In the genomic region with DNA sequence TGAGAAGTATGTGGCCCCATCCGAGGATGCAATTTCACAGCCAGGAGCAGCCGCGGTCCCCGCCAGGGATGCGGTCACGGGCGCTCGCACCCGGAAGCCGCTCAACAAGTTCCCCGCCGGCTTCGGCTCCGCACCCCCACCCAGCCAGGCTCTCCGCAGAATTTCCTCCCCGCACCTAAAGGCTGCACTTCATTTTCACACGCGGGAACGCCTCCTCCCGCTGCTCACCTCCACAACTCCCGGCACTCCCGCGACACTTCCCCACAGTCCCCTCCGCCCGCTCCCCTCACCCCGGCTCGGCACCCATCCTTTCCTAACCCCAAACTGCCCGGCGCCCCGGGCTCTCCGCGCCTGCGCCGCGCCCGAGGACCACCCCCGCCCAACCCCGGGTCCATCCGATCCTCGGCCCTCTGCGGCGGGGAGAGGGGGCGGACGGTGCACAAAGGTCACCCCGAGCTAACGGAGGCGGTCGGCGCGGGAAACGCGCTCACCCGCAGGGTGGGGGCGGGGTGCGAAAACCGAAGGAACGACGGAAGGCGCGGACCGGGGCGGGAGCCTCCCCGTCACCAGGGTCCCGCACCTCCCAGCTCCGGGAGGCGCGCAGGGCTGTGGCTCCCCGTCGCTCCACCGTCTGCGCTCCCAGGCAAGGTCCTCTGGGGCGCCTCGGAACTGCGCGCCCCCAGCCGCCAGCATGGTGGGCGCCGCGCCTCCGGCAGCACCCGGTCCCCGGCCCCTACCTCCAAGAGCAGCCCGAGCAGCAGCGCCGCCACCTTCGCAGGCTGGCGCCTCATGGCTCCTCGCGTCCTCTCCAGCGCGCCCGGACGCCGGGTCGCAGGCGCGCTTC, we compare ENCODE assay signal across 1 cellular context.
TF ChIP-seq lines count a peak whose summit lies in the region.

No MANE protein-coding gene starts in this region.

TF ChIP-seq in HepG2, 621 proteins besides CTCF, POLR2A, EP300 and RAD21 (continued from another document and continues in another):
- TF ChIP-seq, protein P1, sequence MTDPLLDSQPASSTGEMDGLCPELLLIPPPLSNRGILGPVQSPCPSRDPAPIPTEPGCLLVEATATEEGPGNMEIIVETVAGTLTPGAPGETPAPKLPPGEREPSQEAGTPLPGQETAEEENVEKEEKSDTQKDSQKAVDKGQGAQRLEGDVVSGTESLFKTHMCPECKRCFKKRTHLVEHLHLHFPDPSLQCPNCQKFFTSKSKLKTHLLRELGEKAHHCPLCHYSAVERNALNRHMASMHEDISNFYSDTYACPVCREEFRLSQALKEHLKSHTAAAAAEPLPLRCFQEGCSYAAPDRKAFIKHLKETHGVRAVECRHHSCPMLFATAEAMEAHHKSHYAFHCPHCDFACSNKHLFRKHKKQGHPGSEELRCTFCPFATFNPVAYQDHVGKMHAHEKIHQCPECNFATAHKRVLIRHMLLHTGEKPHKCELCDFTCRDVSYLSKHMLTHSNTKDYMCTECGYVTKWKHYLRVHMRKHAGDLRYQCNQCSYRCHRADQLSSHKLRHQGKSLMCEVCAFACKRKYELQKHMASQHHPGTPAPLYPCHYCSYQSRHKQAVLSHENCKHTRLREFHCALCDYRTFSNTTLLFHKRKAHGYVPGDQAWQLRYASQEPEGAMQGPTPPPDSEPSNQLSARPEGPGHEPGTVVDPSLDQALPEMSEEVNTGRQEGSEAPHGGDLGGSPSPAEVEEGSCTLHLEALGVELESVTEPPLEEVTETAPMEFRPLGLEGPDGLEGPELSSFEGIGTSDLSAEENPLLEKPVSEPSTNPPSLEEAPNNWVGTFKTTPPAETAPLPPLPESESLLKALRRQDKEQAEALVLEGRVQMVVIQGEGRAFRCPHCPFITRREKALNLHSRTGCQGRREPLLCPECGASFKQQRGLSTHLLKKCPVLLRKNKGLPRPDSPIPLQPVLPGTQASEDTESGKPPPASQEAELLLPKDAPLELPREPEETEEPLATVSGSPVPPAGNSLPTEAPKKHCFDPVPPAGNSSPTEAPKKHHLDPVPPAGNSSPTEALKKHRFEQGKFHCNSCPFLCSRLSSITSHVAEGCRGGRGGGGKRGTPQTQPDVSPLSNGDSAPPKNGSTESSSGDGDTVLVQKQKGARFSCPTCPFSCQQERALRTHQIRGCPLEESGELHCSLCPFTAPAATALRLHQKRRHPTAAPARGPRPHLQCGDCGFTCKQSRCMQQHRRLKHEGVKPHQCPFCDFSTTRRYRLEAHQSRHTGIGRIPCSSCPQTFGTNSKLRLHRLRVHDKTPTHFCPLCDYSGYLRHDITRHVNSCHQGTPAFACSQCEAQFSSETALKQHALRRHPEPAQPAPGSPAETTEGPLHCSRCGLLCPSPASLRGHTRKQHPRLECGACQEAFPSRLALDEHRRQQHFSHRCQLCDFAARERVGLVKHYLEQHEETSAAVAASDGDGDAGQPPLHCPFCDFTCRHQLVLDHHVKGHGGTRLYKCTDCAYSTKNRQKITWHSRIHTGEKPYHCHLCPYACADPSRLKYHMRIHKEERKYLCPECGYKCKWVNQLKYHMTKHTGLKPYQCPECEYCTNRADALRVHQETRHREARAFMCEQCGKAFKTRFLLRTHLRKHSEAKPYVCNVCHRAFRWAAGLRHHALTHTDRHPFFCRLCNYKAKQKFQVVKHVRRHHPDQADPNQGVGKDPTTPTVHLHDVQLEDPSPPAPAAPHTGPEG (CRISPR knock-in tag; IDR thresholded peaks at IDR 0.05), result peak; percentile 55; the same call in 1 of the 2 replicates
- TF ChIP-seq ZNF34 (CRISPR knock-in tag; IDR thresholded peaks at IDR 0.05; ENCODE audit: borderline replicate concordance), result no peak
- TF ChIP-seq MTF2 (CRISPR knock-in tag; IDR thresholded peaks at IDR 0.05; ENCODE audit: borderline replicate concordance), result no peak
- TF ChIP-seq ESRRA (CRISPR knock-in tag; IDR thresholded peaks at IDR 0.05; ENCODE audit: low read depth), result peak; percentile 27; the same call in 1 of the 2 replicates
- 0 out of 2 replicates have a peak, but pooled peaks have one; percentile 31 for TF ChIP-seq DPF2 (CRISPR knock-in tag; IDR thresholded peaks at IDR 0.05; ENCODE audit: borderline replicate concordance, low read depth)
- TF ChIP-seq, protein P2, sequence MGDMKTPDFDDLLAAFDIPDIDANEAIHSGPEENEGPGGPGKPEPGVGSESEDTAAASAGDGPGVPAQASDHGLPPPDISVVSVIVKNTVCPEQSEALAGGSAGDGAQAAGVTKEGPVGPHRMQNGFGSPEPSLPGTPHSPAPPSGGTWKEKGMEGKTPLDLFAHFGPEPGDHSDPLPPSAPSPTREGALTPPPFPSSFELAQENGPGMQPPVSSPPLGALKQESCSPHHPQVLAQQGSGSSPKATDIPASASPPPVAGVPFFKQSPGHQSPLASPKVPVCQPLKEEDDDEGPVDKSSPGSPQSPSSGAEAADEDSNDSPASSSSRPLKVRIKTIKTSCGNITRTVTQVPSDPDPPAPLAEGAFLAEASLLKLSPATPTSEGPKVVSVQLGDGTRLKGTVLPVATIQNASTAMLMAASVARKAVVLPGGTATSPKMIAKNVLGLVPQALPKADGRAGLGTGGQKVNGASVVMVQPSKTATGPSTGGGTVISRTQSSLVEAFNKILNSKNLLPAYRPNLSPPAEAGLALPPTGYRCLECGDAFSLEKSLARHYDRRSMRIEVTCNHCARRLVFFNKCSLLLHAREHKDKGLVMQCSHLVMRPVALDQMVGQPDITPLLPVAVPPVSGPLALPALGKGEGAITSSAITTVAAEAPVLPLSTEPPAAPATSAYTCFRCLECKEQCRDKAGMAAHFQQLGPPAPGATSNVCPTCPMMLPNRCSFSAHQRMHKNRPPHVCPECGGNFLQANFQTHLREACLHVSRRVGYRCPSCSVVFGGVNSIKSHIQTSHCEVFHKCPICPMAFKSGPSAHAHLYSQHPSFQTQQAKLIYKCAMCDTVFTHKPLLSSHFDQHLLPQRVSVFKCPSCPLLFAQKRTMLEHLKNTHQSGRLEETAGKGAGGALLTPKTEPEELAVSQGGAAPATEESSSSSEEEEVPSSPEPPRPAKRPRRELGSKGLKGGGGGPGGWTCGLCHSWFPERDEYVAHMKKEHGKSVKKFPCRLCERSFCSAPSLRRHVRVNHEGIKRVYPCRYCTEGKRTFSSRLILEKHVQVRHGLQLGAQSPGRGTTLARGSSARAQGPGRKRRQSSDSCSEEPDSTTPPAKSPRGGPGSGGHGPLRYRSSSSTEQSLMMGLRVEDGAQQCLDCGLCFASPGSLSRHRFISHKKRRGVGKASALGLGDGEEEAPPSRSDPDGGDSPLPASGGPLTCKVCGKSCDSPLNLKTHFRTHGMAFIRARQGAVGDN (CRISPR knock-in tag; IDR thresholded peaks at IDR 0.05), result peak; percentile 83
- TF ChIP-seq DMAP1 (CRISPR knock-in tag; IDR thresholded peaks at IDR 0.05), result peak; percentile 26; the same call in 1 of the 2 replicates
- peak; percentile 62; the same call in 1 of the 2 replicates for TF ChIP-seq RNF2 (conservative IDR thresholded peaks at IDR 0.05; ENCODE audit: low read depth)
- TF ChIP-seq ZNF777 (CRISPR knock-in tag; IDR thresholded peaks at IDR 0.05), result peak; percentile 84
- TF ChIP-seq FOSL2 (CRISPR knock-in tag; IDR thresholded peaks at IDR 0.05), result peak; percentile 47
- TF ChIP-seq PHF21A (CRISPR knock-in tag; IDR thresholded peaks at IDR 0.05), result peak; percentile 55
- TF ChIP-seq SAP130 (CRISPR knock-in tag; IDR thresholded peaks at IDR 0.05; ENCODE audit: low read depth), result peak; percentile 59
- 0 out of 2 replicates have a peak, but pooled peaks have one; percentile 28 for TF ChIP-seq ZSCAN31 (CRISPR knock-in tag; IDR thresholded peaks at IDR 0.05; ENCODE audit: low read depth)
- TF ChIP-seq SOX13 (IDR thresholded peaks at IDR 0.05), result no peak
- peak in 1 of 2 experiments; percentile 34; a peak in 1 of 4 replicates for TF ChIP-seq SOX13 (CRISPR knock-in tag; conservative IDR thresholded peaks at IDR 0.05 in 1 of 2, IDR thresholded peaks at IDR 0.05 in 1 of 2)
- no peak for TF ChIP-seq AGO2 (optimal IDR thresholded peaks at IDR 0.05; ENCODE audit: low read depth, low read length)
- no peak for TF ChIP-seq GTF2F1 (IDR thresholded peaks at IDR 0.05; ENCODE audit: low read length)
- TF ChIP-seq SP1 (IDR thresholded peaks at IDR 0.05), result no peak
- TF ChIP-seq SP1 (CRISPR knock-in tag; IDR thresholded peaks at IDR 0.05), result 0 out of 2 replicates have a peak, but pooled peaks have one; percentile 9
- TF ChIP-seq KDM6A (CRISPR knock-in tag; IDR thresholded peaks at IDR 0.05; ENCODE audit: low read depth), result 0 out of 2 replicates have a peak, but pooled peaks have one; percentile 30
- TF ChIP-seq ZNF468 (CRISPR knock-in tag; IDR thresholded peaks at IDR 0.05), result no peak
- TF ChIP-seq, protein P3, sequence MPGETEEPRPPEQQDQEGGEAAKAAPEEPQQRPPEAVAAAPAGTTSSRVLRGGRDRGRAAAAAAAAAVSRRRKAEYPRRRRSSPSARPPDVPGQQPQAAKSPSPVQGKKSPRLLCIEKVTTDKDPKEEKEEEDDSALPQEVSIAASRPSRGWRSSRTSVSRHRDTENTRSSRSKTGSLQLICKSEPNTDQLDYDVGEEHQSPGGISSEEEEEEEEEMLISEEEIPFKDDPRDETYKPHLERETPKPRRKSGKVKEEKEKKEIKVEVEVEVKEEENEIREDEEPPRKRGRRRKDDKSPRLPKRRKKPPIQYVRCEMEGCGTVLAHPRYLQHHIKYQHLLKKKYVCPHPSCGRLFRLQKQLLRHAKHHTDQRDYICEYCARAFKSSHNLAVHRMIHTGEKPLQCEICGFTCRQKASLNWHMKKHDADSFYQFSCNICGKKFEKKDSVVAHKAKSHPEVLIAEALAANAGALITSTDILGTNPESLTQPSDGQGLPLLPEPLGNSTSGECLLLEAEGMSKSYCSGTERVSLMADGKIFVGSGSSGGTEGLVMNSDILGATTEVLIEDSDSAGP (CRISPR knock-in tag; IDR thresholded peaks at IDR 0.05; ENCODE audit: borderline replicate concordance), result peak; percentile 62; the same call in 1 of the 2 replicates
- no peak for TF ChIP-seq GPN1 (CRISPR knock-in tag; IDR thresholded peaks at IDR 0.05; ENCODE audit: borderline replicate concordance)
- peak; percentile 40; the same call in 1 of the 2 replicates for TF ChIP-seq GATAD2A (CRISPR knock-in tag; IDR thresholded peaks at IDR 0.05)
- no peak for TF ChIP-seq MIER2 (CRISPR knock-in tag; IDR thresholded peaks at IDR 0.05)
- no peak for TF ChIP-seq ZNF44 (CRISPR knock-in tag; IDR thresholded peaks at IDR 0.05)
- no peak; the same call in 1 of the 2 replicates for TF ChIP-seq ZNF557 (CRISPR knock-in tag; IDR thresholded peaks at IDR 0.05)
- TF ChIP-seq, protein P4, sequence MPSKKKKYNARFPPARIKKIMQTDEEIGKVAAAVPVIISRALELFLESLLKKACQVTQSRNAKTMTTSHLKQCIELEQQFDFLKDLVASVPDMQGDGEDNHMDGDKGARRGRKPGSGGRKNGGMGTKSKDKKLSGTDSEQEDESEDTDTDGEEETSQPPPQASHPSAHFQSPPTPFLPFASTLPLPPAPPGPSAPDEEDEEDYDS (CRISPR knock-in tag; IDR thresholded peaks at IDR 0.05), result no peak
- TF ChIP-seq ZBTB7A (CRISPR knock-in tag; IDR thresholded peaks at IDR 0.05), result no peak
- peak; percentile 68; the same call in 1 of the 2 replicates for TF ChIP-seq ZNF747 (CRISPR knock-in tag; IDR thresholded peaks at IDR 0.05; ENCODE audit: borderline replicate concordance)
- TF ChIP-seq HMG20B (CRISPR knock-in tag; conservative IDR thresholded peaks at IDR 0.05), result no peak
- no peak for TF ChIP-seq ISL2 (CRISPR knock-in tag; IDR thresholded peaks at IDR 0.05)
- TF ChIP-seq ELF4 (CRISPR knock-in tag; IDR thresholded peaks at IDR 0.05; ENCODE audit: borderline replicate concordance), result no peak
- TF ChIP-seq ZNF788 (CRISPR knock-in tag; IDR thresholded peaks at IDR 0.05; ENCODE audit: borderline replicate concordance), result peak; percentile 77; the same call in 1 of the 2 replicates
- 0 out of 2 replicates have a peak, but pooled peaks have one; percentile 28 for TF ChIP-seq AHR (CRISPR knock-in tag; IDR thresholded peaks at IDR 0.05)
- no peak for TF ChIP-seq ZNF317 (CRISPR knock-in tag; IDR thresholded peaks at IDR 0.05)
- TF ChIP-seq NFATC3 (CRISPR knock-in tag; IDR thresholded peaks at IDR 0.05), result no peak
- TF ChIP-seq, protein P5, sequence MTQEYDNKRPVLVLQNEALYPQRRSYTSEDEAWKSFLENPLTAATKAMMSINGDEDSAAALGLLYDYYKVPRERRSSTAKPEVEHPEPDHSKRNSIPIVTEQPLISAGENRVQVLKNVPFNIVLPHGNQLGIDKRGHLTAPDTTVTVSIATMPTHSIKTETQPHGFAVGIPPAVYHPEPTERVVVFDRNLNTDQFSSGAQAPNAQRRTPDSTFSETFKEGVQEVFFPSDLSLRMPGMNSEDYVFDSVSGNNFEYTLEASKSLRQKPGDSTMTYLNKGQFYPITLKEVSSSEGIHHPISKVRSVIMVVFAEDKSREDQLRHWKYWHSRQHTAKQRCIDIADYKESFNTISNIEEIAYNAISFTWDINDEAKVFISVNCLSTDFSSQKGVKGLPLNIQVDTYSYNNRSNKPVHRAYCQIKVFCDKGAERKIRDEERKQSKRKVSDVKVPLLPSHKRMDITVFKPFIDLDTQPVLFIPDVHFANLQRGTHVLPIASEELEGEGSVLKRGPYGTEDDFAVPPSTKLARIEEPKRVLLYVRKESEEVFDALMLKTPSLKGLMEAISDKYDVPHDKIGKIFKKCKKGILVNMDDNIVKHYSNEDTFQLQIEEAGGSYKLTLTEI (CRISPR knock-in tag; conservative IDR thresholded peaks at IDR 0.05), result no peak
- TF ChIP-seq ZNF256 (CRISPR knock-in tag; conservative IDR thresholded peaks at IDR 0.05), result 0 out of 2 replicates have a peak, but pooled peaks have one; percentile 17
- no peak for TF ChIP-seq ZKSCAN8 (CRISPR knock-in tag; IDR thresholded peaks at IDR 0.05; ENCODE audit: borderline replicate concordance)
- peak; percentile 41; the same call in 1 of the 2 replicates for TF ChIP-seq ELF3 (CRISPR knock-in tag; IDR thresholded peaks at IDR 0.05)
- peak; percentile 73; the same call in 1 of the 2 replicates for TF ChIP-seq ZNF556 (CRISPR knock-in tag; IDR thresholded peaks at IDR 0.05; ENCODE audit: borderline replicate concordance)
